ENCODE assay signal across 16 cellular contexts in genomic region chr2:105595536-105595935, GRCh38.
DNase-seq lines count a peak whose midpoint lies in the region; ATAC-seq and TF ChIP-seq lines count a peak whose summit lies in the region.
"Had no signal": no experiment of that assay in that cellular context is flagged by ENCODE, and none has a peak within 500 bp of the region (broad histone marks: within the 10 kb centered on the region; RNA-seq: fewer than 3 reads in every experiment).

No MANE protein-coding gene starts in this region.

- H3K36me3 ChIP-seq in Panc1 (ENCODE audit: control insufficient read depth, insufficient read depth, low read length) (no peaks in the 10 kb centered on the region), thyroid gland (no peaks in the 10 kb centered on the region)
- H3K36me3 ChIP-seq: prostate gland had no signal

- H3K4me3 Mint-ChIP-seq in naive thymus-derived CD8-positive, alpha-beta T cell: no peak overlapping the region
- H3K4me3 Mint-ChIP-seq: activated naive CD8-positive, alpha-beta T cell; stimulated activated naive CD8-positive, alpha-beta T cell treated with anti-CD3 and anti-CD28 coated beads, Interleukin-15, Interleukin-2, amounts not matched to agents 100 ng/mL and 50 ng/mL, for 24 hours had no signal

- H3K27me3 ChIP-seq in Panc1 (ENCODE audit: control insufficient read depth, insufficient read depth, low read length) (no peaks in the 10 kb centered on the region), thyroid gland (no peaks in the 10 kb centered on the region)

- CTCF ChIA-PET in Panc1 (lab: Charles Lee): no interaction called here

- H3K9me3 ChIP-seq in Panc1 (ENCODE audit: control insufficient read depth, insufficient read depth, low read depth, low read length) (no peaks in the 10 kb centered on the region), thyroid gland (no peaks in the 10 kb centered on the region)
- H3K9me3 ChIP-seq: prostate gland had no signal

- no peaks in the 10 kb centered on the region for H3K36me3 Mint-ChIP-seq in naive thymus-derived CD8-positive, alpha-beta T cell
- H3K36me3 Mint-ChIP-seq: activated naive CD8-positive, alpha-beta T cell had no signal

- no peak for TF ChIP-seq POLR2A in thyroid gland (IDR thresholded peaks at IDR 0.05)

- no TSS peak for BruUV-seq in Panc1 (replicated peaks; lab: Mats Ljungman, UMichigan)

- WGBS in thyroid gland, 2 donors: 77 to 90% methylated on average over 7 to 8 of the region's 8 CpGs

- peaks cover 12 to 35% (median 27%) of the 10 kb centered on the region in 4 donors for H3K4me1 Mint-ChIP-seq in naive thymus-derived CD8-positive, alpha-beta T cell

- DNase-seq in stimulated activated CD8-positive, alpha-beta memory T cell treated with anti-CD3 and anti-CD28 coated beads, Interleukin-4, amount 100 ng/mL, for 24 hours (ENCODE audit: low read depth): peak; percentile 7
- DNase-seq in stimulated activated CD8-positive, alpha-beta memory T cell treated with anti-CD3 and anti-CD28 coated beads, Interleukin-4, amount 100 ng/mL, for 48 hours: no peak
- no peak for DNase-seq in Panc1 (ENCODE audit: low read depth, low spot score)
- DNase-seq in cardiac septum (ENCODE audit: low spot score): no peak
- no peak for DNase-seq in posterior cingulate gyrus
- DNase-seq in naive thymus-derived CD8-positive, alpha-beta T cell: no peak
- DNase-seq in thyroid gland: no peak
- DNase-seq: activated CD4-positive, alpha-beta T cell treated with anti-CD3 and anti-CD28 coated beads, Interleukin-2, amount 50 U/mL, for 4 hours; GDM1; KBM-7; NCI-H2029; SW 1271 had no signal

- POLR2A ChIA-PET in Panc1 (lab: Charles Lee): no interaction called here
- POLR2A ChIA-PET in naive thymus-derived CD8-positive, alpha-beta T cell (lab: Charles Lee): interaction anchor here (1.1 to 1.4 kb wide), 2 partner anchors 160 to 383 kb away, joined by 4 to 5 read pairs; no protein-coding TSS in a partner anchor

- H3K27me3 Mint-ChIP-seq in naive thymus-derived CD8-positive, alpha-beta T cell: no peaks in the 10 kb centered on the region
- H3K27me3 Mint-ChIP-seq: activated naive CD8-positive, alpha-beta T cell; stimulated activated naive CD8-positive, alpha-beta T cell treated with anti-CD3 and anti-CD28 coated beads, Interleukin-15, Interleukin-2, amounts not matched to agents 100 ng/mL and 50 ng/mL, for 24 hours had no signal

- H3K4me1 ChIP-seq in Panc1 (ENCODE audit: control insufficient read depth, insufficient read depth, low read length) (0 out of 2 replicates have a peak, but pooled peaks cover 3% of the 10 kb centered on the region), thyroid gland (no peaks in the 10 kb centered on the region)
- H3K4me1 ChIP-seq: prostate gland had no signal

- peaks cover 0 to 9% (median 3%) of the 10 kb centered on the region in 9 donors for H3K9me3 Mint-ChIP-seq in naive thymus-derived CD8-positive, alpha-beta T cell
- H3K9me3 Mint-ChIP-seq: stimulated activated naive CD8-positive, alpha-beta T cell treated with anti-CD3 and anti-CD28 coated beads, Interleukin-15, Interleukin-2, amounts not matched to agents 100 ng/mL and 50 ng/mL, for 24 hours had no signal

- H3K27ac Mint-ChIP-seq in naive thymus-derived CD8-positive, alpha-beta T cell: peak overlapping the region in 1 of 10 donors; percentile 3
- H3K27ac Mint-ChIP-seq: activated naive CD8-positive, alpha-beta T cell had no signal

- peak; percentile 73; the same call in 1 of the 2 replicates for ATAC-seq in Panc1
- peak; percentile 59 for ATAC-seq in esophagus mucosa
- no peak for ATAC-seq in naive thymus-derived CD8-positive, alpha-beta T cell

- TF ChIP-seq CTCF in Panc1 (IDR thresholded peaks at IDR 0.05) (no peak), thyroid gland (IDR thresholded peaks at IDR 0.05) (no peak)

- H3K27ac ChIP-seq in Panc1 (ENCODE audit: low read length) (no peak overlapping the region), thyroid gland (no peak overlapping the region)
- H3K27ac ChIP-seq: prostate gland had no signal

- H3K4me3 ChIP-seq in Panc1 (ENCODE audit: low read depth in 2 of 2, low read length in 2 of 2) (no peak overlapping the region), thyroid gland (replicated peaks in 1 of 3) (no peak overlapping the region)
- H3K4me3 ChIP-seq: prostate gland had no signal

- in situ Hi-C loops in Panc1 (cut with HindIII; ENCODE audit: low pct_unique_long_range_greater_than_20kb, low sequenced_read_pairs): no loop called here

- intact Hi-C loops in Panc1 (cut with micrococcal nuclease; ENCODE audit: unreplicated experiment) (no loop called here), cardiac septum (cut with DNase I) (loop anchor here (10.0 kb wide), 1 partner anchor 289 kb away; no protein-coding TSS in a partner anchor), posterior cingulate gyrus (cut with DNase I) (no loop called here), thyroid gland (cut with DNase I) (no loop called here)

Comparison
In these comparisons a context has a peak if more than half of its experiments do, and no peak if none do; other contexts are left out.
1. ATAC-seq: peak in Panc1 (single experiment) and esophagus mucosa (single experiment); none in naive thymus-derived CD8-positive, alpha-beta T cell (0 of 2).